Comparison of ENCODE assay signal across 8 cellular contexts in genomic region chr11:67805256-67806126, GRCh38.
DNase-seq lines count a peak whose midpoint lies in the region; ATAC-seq and TF ChIP-seq lines count a peak whose summit lies in the region.
"Not testable (repeated sequence)": the region's sequence is repeated elsewhere in the genome, so short reads cannot be mapped to it uniquely, and the experiment has no call there.

No MANE protein-coding gene starts in this region.

- not testable (repeated sequence) for H3F3A ChIP-seq in SU-DHL-6 (ENCODE audit: insufficient read depth)

- peak overlapping the region; percentile 98 for H3K27ac Mint-ChIP-seq in activated naive CD8-positive, alpha-beta T cell treated with anti-CD3 and anti-CD28 coated beads, Interleukin-2, amount 10 ng/mL, durations not matched to agents 7 days and 5 days
- peak overlapping the region; percentile 96 for H3K27ac Mint-ChIP-seq in glutamatergic neuron (ENCODE audit: unreplicated experiment)

- H3K4me1 ChIP-seq in suprapubic skin = peaks cover 14% of the 10 kb centered on the region

- H3K4me3 ChIP-seq in SU-DHL-6 (ENCODE audit: insufficient read depth, low read length, poor library complexity, severe bottlenecking) = peak overlapping the region; percentile 69
- peak overlapping the region; percentile 59 for H3K4me3 ChIP-seq in suprapubic skin

- 1% methylated on average over 46 of the region's 66 CpGs for WGBS in suprapubic skin

- H3K4me3 Mint-ChIP-seq in activated naive CD8-positive, alpha-beta T cell treated with anti-CD3 and anti-CD28 coated beads, Interleukin-2, amount 10 ng/mL, durations not matched to agents 7 days and 5 days = peak overlapping the region; percentile 92
- H3K4me3 Mint-ChIP-seq in glutamatergic neuron (ENCODE audit: unreplicated experiment) = peak overlapping the region; percentile 84

- H3K36me3 Mint-ChIP-seq in activated naive CD8-positive, alpha-beta T cell treated with anti-CD3 and anti-CD28 coated beads, Interleukin-2, amount 10 ng/mL, durations not matched to agents 7 days and 5 days; glutamatergic neuron (ENCODE audit: unreplicated experiment): not testable (repeated sequence)

- not testable (repeated sequence) for TF ChIP-seq CTCF in SU-DHL-6 (IDR thresholded peaks at IDR 0.05; ENCODE audit: insufficient read depth, low read length, poor library complexity, severe bottlenecking); glutamatergic neuron (IDR thresholded peaks at IDR 0.05; ENCODE audit: partially characterized antibody, unreplicated experiment); omental fat pad (IDR thresholded peaks at IDR 0.05); suprapubic skin (IDR thresholded peaks at IDR 0.05)

- not testable (repeated sequence) for TF ChIP-seq EP300 in suprapubic skin (IDR thresholded peaks at IDR 0.05)

- not testable (repeated sequence) for H3K9me2 ChIP-seq in SU-DHL-6 (replicated peaks; ENCODE audit: insufficient read depth, low read length)

- not testable (repeated sequence) for H3K36me3 ChIP-seq in SU-DHL-6 (ENCODE audit: low read length); suprapubic skin

- ATAC-seq in HG02623 (IDR thresholded peaks at IDR 0.05; ENCODE audit: unreplicated experiment) = peak; percentile 78
- peak; percentile 98 for ATAC-seq in activated naive CD8-positive, alpha-beta T cell treated with anti-CD3 and anti-CD28 coated beads, Interleukin-2, amount 10 ng/mL, durations not matched to agents 7 days and 5 days (ENCODE audit: low read depth)
- ATAC-seq in omental fat pad (ENCODE audit: low FRiP score) = peak; percentile 100

- peak overlapping the region; percentile 94 for H2AFZ ChIP-seq in SU-DHL-6 (ENCODE audit: low read depth, low read length, severe bottlenecking)

- H3K9me3 Mint-ChIP-seq in activated naive CD8-positive, alpha-beta T cell treated with anti-CD3 and anti-CD28 coated beads, Interleukin-2, amount 10 ng/mL, durations not matched to agents 7 days and 5 days = not testable (repeated sequence)
- peaks cover 10% of the 10 kb centered on the region for H3K9me3 Mint-ChIP-seq in glutamatergic neuron (ENCODE audit: unreplicated experiment)

- not testable (repeated sequence) for H3K9me3 ChIP-seq in SU-DHL-6 (ENCODE audit: insufficient read depth, low read length); suprapubic skin

- H3K27me3 ChIP-seq in SU-DHL-6 (ENCODE audit: low read length); suprapubic skin: not testable (repeated sequence)

- DNase-seq in GF-D8 (lab: John Stamatoyannopoulos, UW) (peak; percentile 90), NCI-H1417 treated with DMSO at 0.1 percent for 48 hours (lab: John Stamatoyannopoulos, UW) (peak; percentile 96), glutamatergic neuron (peak; percentile 99), omental fat pad (ENCODE audit: low spot score) (peak; percentile 92), suprapubic skin (ENCODE audit: low spot score in 2 of 2) (peak; percentile 99)
- DNase-seq in activated naive CD8-positive, alpha-beta T cell treated with anti-CD3 and anti-CD28 coated beads, Interleukin-2, amount 10 ng/mL, durations not matched to agents 7 days and 5 days = peak; percentile 99

- peaks cover 14% of the 10 kb centered on the region for H3K4me1 Mint-ChIP-seq in activated naive CD8-positive, alpha-beta T cell treated with anti-CD3 and anti-CD28 coated beads, Interleukin-2, amount 10 ng/mL, durations not matched to agents 7 days and 5 days
- peaks cover 13% of the 10 kb centered on the region for H3K4me1 Mint-ChIP-seq in glutamatergic neuron (ENCODE audit: low read depth, unreplicated experiment)

- not testable (repeated sequence) for H3K79me2 ChIP-seq in SU-DHL-6 (ENCODE audit: insufficient read depth, low read length)

- H3K27me3 Mint-ChIP-seq in activated naive CD8-positive, alpha-beta T cell treated with anti-CD3 and anti-CD28 coated beads, Interleukin-2, amount 10 ng/mL, durations not matched to agents 7 days and 5 days = peaks cover 17% of the 10 kb centered on the region
- H3K27me3 Mint-ChIP-seq in glutamatergic neuron (ENCODE audit: unreplicated experiment) = not testable (repeated sequence)

- peak overlapping the region; percentile 66 for H3K9ac ChIP-seq in SU-DHL-6 (ENCODE audit: low read length)

- peak overlapping the region; percentile 72 for H3K4me2 ChIP-seq in SU-DHL-6 (ENCODE audit: low read depth, low read length, poor library complexity, severe bottlenecking)

- H3K27ac ChIP-seq in SU-DHL-6 (ENCODE audit: low read depth, low read length) = peak overlapping the region; percentile 55
- H3K27ac ChIP-seq in suprapubic skin = peak overlapping the region; percentile 86

- TF ChIP-seq POLR2A in suprapubic skin (IDR thresholded peaks at IDR 0.05) = not testable (repeated sequence)

- POLR2A ChIA-PET in activated naive CD8-positive, alpha-beta T cell treated with anti-CD3 and anti-CD28 coated beads, Interleukin-2, amount 10 ng/mL, durations not matched to agents 7 days and 5 days (lab: Charles Lee) = interaction anchor here (0.6 kb wide), 1 partner anchor 755 kb away, joined by 3 read pairs; no protein-coding TSS in a partner anchor

- not testable (repeated sequence) for H4K20me1 ChIP-seq in SU-DHL-6 (ENCODE audit: low read depth, low read length)

Comparison
In these comparisons a context has a peak if more than half of its experiments do, and no peak if none do; other contexts are left out.
1. Peak in every context shown above with its lines: DNase-seq, ATAC-seq, H3K4me3 ChIP-seq and H3K27ac ChIP-seq.